ENCODE assay signal across 14 cellular contexts in the genomic region with DNA sequence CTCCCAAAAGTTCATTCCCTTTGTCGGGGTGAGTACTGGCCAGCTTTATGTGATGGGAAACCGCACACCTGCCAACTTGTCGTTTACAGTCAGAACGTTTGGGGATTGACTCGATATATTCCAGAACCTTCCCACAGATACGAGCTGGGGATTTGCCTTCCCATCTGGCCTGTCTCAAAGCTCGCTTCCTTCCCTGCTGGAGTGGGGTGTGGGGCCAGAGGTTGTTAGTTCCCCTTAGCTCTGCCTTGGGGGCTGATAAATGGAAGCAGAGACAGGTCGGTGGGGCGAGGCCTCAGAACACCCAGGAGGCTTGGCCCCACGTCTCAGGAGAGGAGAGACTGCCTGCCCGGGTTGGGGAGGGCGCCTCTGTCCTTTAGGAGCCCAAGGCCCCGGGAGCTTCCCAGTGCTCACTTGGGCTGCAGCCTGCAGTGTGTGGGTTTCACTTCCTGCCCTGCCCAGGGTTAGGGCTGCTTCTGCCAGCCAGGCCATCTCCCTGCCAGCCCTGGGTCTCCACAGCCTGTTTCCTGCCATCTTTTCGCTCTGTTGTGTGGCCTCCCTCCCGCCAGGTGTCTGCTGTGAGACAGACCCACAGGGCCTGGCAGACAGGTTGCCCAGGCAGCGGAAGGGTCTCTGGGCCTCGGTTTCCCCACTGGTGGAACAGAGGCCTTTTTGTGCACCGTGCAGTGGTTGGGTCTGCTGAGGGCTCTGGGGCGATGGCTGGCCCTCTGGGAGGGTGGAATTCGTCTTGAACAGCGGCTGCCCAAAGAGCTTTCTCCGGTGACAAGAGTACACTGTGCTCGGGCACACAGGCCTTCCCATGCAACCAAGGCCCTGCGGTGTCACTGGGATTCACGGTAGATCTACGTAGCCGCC. TPM values are rescaled to one million over a fixed set of nuclear protein-coding genes. Genes with fewer than 3 reads are reported as not detected.
DNase-seq lines count a peak whose midpoint lies in the region; ATAC-seq and TF ChIP-seq lines count a peak whose summit lies in the region.
"Had no signal": no experiment of that assay in that cellular context is flagged by ENCODE, and none has a peak within 500 bp of the region (broad histone marks: within the 10 kb centered on the region; RNA-seq: fewer than 3 reads in every experiment).

No MANE protein-coding gene starts in this region.

- no peak for TF ChIP-seq EP300 in upper lobe of left lung (IDR thresholded peaks at IDR 0.05)

- H3K36me3 Mint-ChIP-seq in activated naive CD8-positive, alpha-beta T cell treated with anti-CD3 and anti-CD28 coated beads, Interleukin-2, amount 10 ng/mL, durations not matched to agents 7 days and 5 days, result no peaks in the 10 kb centered on the region
- no peaks in the 10 kb centered on the region for H3K36me3 Mint-ChIP-seq in activated naive CD8-positive, alpha-beta T cell treated with anti-CD3 and anti-CD28 coated beads for 36 hours
- no peaks in the 10 kb centered on the region for H3K36me3 Mint-ChIP-seq in memory B cell
- peaks cover 6% of the 10 kb centered on the region for H3K36me3 Mint-ChIP-seq in mesothelial cell of epicardium

- H3K27ac ChIP-seq in upper lobe of left lung, result peak overlapping the region in 3 of 4 donors; percentile 22 to 68 (median 40)
- H3K27ac ChIP-seq: brain microvascular endothelial cell, parathyroid adenoma had no signal

- H3K9me3 Mint-ChIP-seq in activated naive CD8-positive, alpha-beta T cell treated with anti-CD3 and anti-CD28 coated beads, Interleukin-2, amount 10 ng/mL, durations not matched to agents 7 days and 5 days, result no peaks in the 10 kb centered on the region
- H3K9me3 Mint-ChIP-seq in activated naive CD8-positive, alpha-beta T cell treated with anti-CD3 and anti-CD28 coated beads for 36 hours, result no peaks in the 10 kb centered on the region
- H3K9me3 Mint-ChIP-seq in memory B cell (no peaks in the 10 kb centered on the region), mesothelial cell of epicardium (no peaks in the 10 kb centered on the region)

- WGBS in upper lobe of left lung, 2 donors, result 70 to 81% methylated on average over 14 to 21 of the region's 27 CpGs

- H3K27me3 ChIP-seq in upper lobe of left lung (no peaks in the 10 kb centered on the region), MG63 (no peaks in the 10 kb centered on the region)
- H3K27me3 ChIP-seq: brain microvascular endothelial cell had no signal

- H3K4me3 ChIP-seq in upper lobe of left lung (no peak overlapping the region), MG63 (no peak overlapping the region)

- H3K4me1 ChIP-seq in upper lobe of left lung, result peaks cover 0 to 20% (median 10%) of the 10 kb centered on the region in 4 donors
- H3K4me1 ChIP-seq: parathyroid adenoma had no signal

- H3K36me3 ChIP-seq in upper lobe of left lung (peaks cover 0 to 39% (median 22%) of the 10 kb centered on the region in 4 donors), MG63 (no peaks in the 10 kb centered on the region)
- H3K36me3 ChIP-seq: brain microvascular endothelial cell had no signal

- no peaks in the 10 kb centered on the region for H3K27me3 Mint-ChIP-seq in activated naive CD8-positive, alpha-beta T cell treated with anti-CD3 and anti-CD28 coated beads, Interleukin-2, amount 10 ng/mL, durations not matched to agents 7 days and 5 days
- H3K27me3 Mint-ChIP-seq in activated naive CD8-positive, alpha-beta T cell treated with anti-CD3 and anti-CD28 coated beads for 36 hours, result no peaks in the 10 kb centered on the region
- H3K27me3 Mint-ChIP-seq in memory B cell, result no peaks in the 10 kb centered on the region
- H3K27me3 Mint-ChIP-seq in mesothelial cell of epicardium (ENCODE audit: low read depth), result no peaks in the 10 kb centered on the region

- TF ChIP-seq CTCF in upper lobe of left lung (IDR thresholded peaks at IDR 0.05) (no peak), mesothelial cell of epicardium (IDR thresholded peaks at IDR 0.05; ENCODE audit: unreplicated experiment) (no peak)

- POLR2A ChIA-PET in activated naive CD8-positive, alpha-beta T cell treated with anti-CD3 and anti-CD28 coated beads, Interleukin-2, amount 10 ng/mL, durations not matched to agents 7 days and 5 days (lab: Charles Lee), result interaction anchor here (0.9 kb wide), 1 partner anchor 14 kb away, joined by 3 read pairs; no protein-coding TSS in a partner anchor

- TF ChIP-seq POLR2A in upper lobe of left lung (IDR thresholded peaks at IDR 0.05), result no peak

- DNase-seq in activated naive CD8-positive, alpha-beta T cell treated with anti-CD3 and anti-CD28 coated beads, Interleukin-2, amount 10 ng/mL, durations not matched to agents 7 days and 5 days, result no peak
- no peak for DNase-seq in activated naive CD8-positive, alpha-beta T cell treated with anti-CD3 and anti-CD28 coated beads for 36 hours
- DNase-seq in amniotic epithelial cell (ENCODE audit: low read depth) (peak; percentile 11), memory B cell (ENCODE audit: low spot score in 2 of 2) (no peak), upper lobe of left lung (peak; percentile 27 to 49), amniotic stem cell (lab: John Stamatoyannopoulos, UW) (no peak), mesothelial cell of epicardium (ENCODE audit: low spot score in 2 of 2, unreplicated experiment in 2 of 2) (no peak), MG63 (no peak)
- DNase-seq: brain microvascular endothelial cell, EL, NCI-H524 treated with DMSO at 0.1 percent for 48 hours, T-helper 9 cell had no signal

- H3K9me3 ChIP-seq in upper lobe of left lung, result no peaks in the 10 kb centered on the region
- H3K9me3 ChIP-seq in MG63, result no peaks in the 10 kb centered on the region

- peaks cover 6% of the 10 kb centered on the region for H3K4me1 Mint-ChIP-seq in activated naive CD8-positive, alpha-beta T cell treated with anti-CD3 and anti-CD28 coated beads, Interleukin-2, amount 10 ng/mL, durations not matched to agents 7 days and 5 days
- H3K4me1 Mint-ChIP-seq in activated naive CD8-positive, alpha-beta T cell treated with anti-CD3 and anti-CD28 coated beads for 36 hours, result peaks cover 2% of the 10 kb centered on the region
- peaks cover 8% of the 10 kb centered on the region for H3K4me1 Mint-ChIP-seq in memory B cell
- H3K4me1 Mint-ChIP-seq in mesothelial cell of epicardium, result no peaks in the 10 kb centered on the region

- peak overlapping the region; percentile 71 for H3K27ac Mint-ChIP-seq in activated naive CD8-positive, alpha-beta T cell treated with anti-CD3 and anti-CD28 coated beads, Interleukin-2, amount 10 ng/mL, durations not matched to agents 7 days and 5 days
- no peak overlapping the region for H3K27ac Mint-ChIP-seq in activated naive CD8-positive, alpha-beta T cell treated with anti-CD3 and anti-CD28 coated beads for 36 hours
- no peak overlapping the region for H3K27ac Mint-ChIP-seq in memory B cell
- H3K27ac Mint-ChIP-seq in mesothelial cell of epicardium, result no peak overlapping the region

- peak; percentile 66 for ATAC-seq in activated naive CD8-positive, alpha-beta T cell treated with anti-CD3 and anti-CD28 coated beads, Interleukin-2, amount 10 ng/mL, durations not matched to agents 7 days and 5 days (ENCODE audit: low read depth)
- ATAC-seq in memory B cell (ENCODE audit: low read depth), result peak; percentile 78
- peak in 1 of 2 donors; percentile 54 for ATAC-seq in upper lobe of left lung (ENCODE audit: low FRiP score in 2 of 2)
- ATAC-seq: esophagus mucosa had no signal

- peak overlapping the region; percentile 25 for H3K4me3 Mint-ChIP-seq in activated naive CD8-positive, alpha-beta T cell treated with anti-CD3 and anti-CD28 coated beads, Interleukin-2, amount 10 ng/mL, durations not matched to agents 7 days and 5 days
- no peak overlapping the region for H3K4me3 Mint-ChIP-seq in activated naive CD8-positive, alpha-beta T cell treated with anti-CD3 and anti-CD28 coated beads for 36 hours
- H3K4me3 Mint-ChIP-seq in memory B cell (no peak overlapping the region), mesothelial cell of epicardium (no peak overlapping the region)

RNA-seq across cellular contexts. Expression of a gene that starts 8.1 kb away (rescaled TPM):
- total RNA-seq in activated naive CD8-positive, alpha-beta T cell treated with anti-CD3 and anti-CD28 coated beads, Interleukin-2, amount 10 ng/mL, durations not matched to agents 7 days and 5 days, result 1 to 10 TPM; 6.4 to 6.9 TPM
- 1 to 10 TPM in 1 of 2 experiments, under 1 TPM in 1; 0.56 to 2.1 TPM for total RNA-seq in activated naive CD8-positive, alpha-beta T cell treated with anti-CD3 and anti-CD28 coated beads for 36 hours
- 1 to 10 TPM in 3 of 6 donors, not detected in 3; 1.2 to 2.1 (median 1.9) TPM for total RNA-seq in upper lobe of left lung
- total RNA-seq in mesothelial cell of epicardium, result 3.5 to 4.8 TPM (median 4.5 TPM) in 3 replicates
- 0.22 and 0.63 TPM in 2 replicates for total RNA-seq in MG63 (2014; rRNA removed; shearing (Covaris generic); ENCODE audit: low replicate concordance)

RNA-seq across cellular contexts. Expression of a gene that starts 29.4 kb away (rescaled TPM):
- 100 to 1,000 TPM; 120 to 132 TPM for total RNA-seq in activated naive CD8-positive, alpha-beta T cell treated with anti-CD3 and anti-CD28 coated beads, Interleukin-2, amount 10 ng/mL, durations not matched to agents 7 days and 5 days
- 100 to 1,000 TPM; 148 to 149 TPM for total RNA-seq in activated naive CD8-positive, alpha-beta T cell treated with anti-CD3 and anti-CD28 coated beads for 36 hours
- total RNA-seq in upper lobe of left lung (100 to 1,000 TPM in 2 of 6 donors, 10 to 100 TPM in 4; 64.8 to 315 (median 94.9) TPM), mesothelial cell of epicardium (256 to 261 TPM (median 259 TPM) in 3 replicates)
- total RNA-seq in MG63 (2014; rRNA removed; shearing (Covaris generic); ENCODE audit: low replicate concordance), result 20.6 and 46.5 TPM in 2 replicates

Comparison
In these comparisons a context has a peak if more than half of its experiments do, and no peak if none do; other contexts are left out.
1. DNase-seq: peak in amniotic epithelial cell (single experiment) and upper lobe of left lung (2 of 2); none in activated naive CD8-positive, alpha-beta T cell treated with anti-CD3 and anti-CD28 coated beads, Interleukin-2, amount 10 ng/mL, durations not matched to agents 7 days and 5 days (single experiment), activated naive CD8-positive, alpha-beta T cell treated with anti-CD3 and anti-CD28 coated beads for 36 hours (single experiment), memory B cell (0 of 2), amniotic stem cell (single experiment), mesothelial cell of epicardium (0 of 2) and MG63 (single experiment).